In genomic region chr3:37691213-37691830, GRCh38 we compare ENCODE assay signal across 21 cellular contexts.
"Had no signal": no experiment of that assay in that cellular context is flagged by ENCODE, and none has a peak within 500 bp of the region (broad histone marks: within the 10 kb centered on the region; RNA-seq: fewer than 3 reads in every experiment).

No MANE protein-coding gene starts in this region.

- H3K4me3 ChIP-seq: dorsolateral prefrontal cortex, heart left ventricle, prostate gland, sigmoid colon, skin epidermis, suprapubic skin, transverse colon, uterus had no signal

- H3K4me3 Mint-ChIP-seq: central memory CD8-positive, alpha-beta T cell; naive thymus-derived CD4-positive, alpha-beta T cell; nephron progenitor cell had no signal

- H3K27me3 ChIP-seq: dorsolateral prefrontal cortex, heart left ventricle, sigmoid colon, suprapubic skin, transverse colon, uterus had no signal

- H3K4me1 Mint-ChIP-seq: central memory CD8-positive, alpha-beta T cell; naive thymus-derived CD4-positive, alpha-beta T cell had no signal

- H3K9me3 Mint-ChIP-seq: central memory CD8-positive, alpha-beta T cell; naive thymus-derived CD4-positive, alpha-beta T cell; nephron progenitor cell had no signal

- ATAC-seq: esophagus mucosa; heart left ventricle; left ventricle myocardium superior; naive thymus-derived CD4-positive, alpha-beta T cell had no signal

- H3K36me3 ChIP-seq: prostate gland, sigmoid colon, suprapubic skin, transverse colon, uterus had no signal

- H3K9me3 ChIP-seq: heart left ventricle, prostate gland, sigmoid colon, suprapubic skin, transverse colon, uterus had no signal

- H3K27ac Mint-ChIP-seq: naive thymus-derived CD4-positive, alpha-beta T cell; nephron progenitor cell had no signal

- H3K27ac ChIP-seq: dorsolateral prefrontal cortex, heart left ventricle, parathyroid adenoma, prostate gland, sigmoid colon, skin epidermis, suprapubic skin, transverse colon, uterus had no signal

- H3K4me1 ChIP-seq: parathyroid adenoma, prostate gland, suprapubic skin, uterus had no signal

- DNase-seq: cortex of kidney; dorsolateral prefrontal cortex; effector CD8-positive, alpha-beta T cell; heart left ventricle; hippocampal formation; left ventricle myocardium superior; mammary epithelial cell; naive thymus-derived CD4-positive, alpha-beta T cell; nephron progenitor cell; sigmoid colon; stimulated activated CD4-positive, alpha-beta T cell treated with anti-CD3 and anti-CD28 coated beads, Interleukin-2, amount 100 ng/mL, for 24 hours; stimulated activated CD4-positive, alpha-beta T cell treated with anti-CD3 and anti-CD28 coated beads, Interleukin-4, amount 100 ng/mL, for 4 hours; stimulated activated naive CD4-positive, alpha-beta T cell; transverse colon; uterus had no signal
